9 cellular contexts compared by ENCODE assay signal in genomic region chr12:100234591-100235304, GRCh38. TPM values are rescaled to one million over a fixed set of nuclear protein-coding genes. Genes with fewer than 3 reads are reported as not detected.
DNase-seq lines count a peak whose midpoint lies in the region; ATAC-seq and TF ChIP-seq lines count a peak whose summit lies in the region.
"Had no signal": no experiment of that assay in that cellular context is flagged by ENCODE, and none has a peak within 500 bp of the region (broad histone marks: within the 10 kb centered on the region; RNA-seq: fewer than 3 reads in every experiment).

No MANE protein-coding gene starts in this region.

- no peak for TF ChIP-seq POLR2A in prostate gland (IDR thresholded peaks at IDR 0.05)

- H3K4me3 Mint-ChIP-seq in CD4-positive, alpha-beta T cell: no peak overlapping the region
- H3K4me3 Mint-ChIP-seq in activated CD4-positive, alpha-beta memory T cell treated with anti-CD3 and anti-CD28 coated beads for 36 hours: no peak overlapping the region

- no peak for DNase-seq in CD4-positive, alpha-beta T cell
- peak; percentile 53 for DNase-seq in LoVo (ENCODE audit: low spot score)
- DNase-seq in foreskin keratinocyte: peak in 1 of 2 donors; percentile 24
- DNase-seq in prostate gland (ENCODE audit: low spot score): peak; percentile 17
- DNase-seq in activated CD4-positive, alpha-beta memory T cell treated with anti-CD3 and anti-CD28 coated beads for 36 hours: no peak

- TF ChIP-seq CTCF in CD4-positive, alpha-beta T cell (IDR thresholded peaks at IDR 0.05): peak; percentile 81
- TF ChIP-seq CTCF in foreskin keratinocyte (conservative IDR thresholded peaks at IDR 0.05) (peak; percentile 87), prostate gland (IDR thresholded peaks at IDR 0.05) (peak in 3 of 4 experiments; percentile 57 to 81 (median 73))

- no peak overlapping the region for H3K27ac Mint-ChIP-seq in CD4-positive, alpha-beta T cell
- no peak overlapping the region for H3K27ac Mint-ChIP-seq in activated CD4-positive, alpha-beta memory T cell treated with anti-CD3 and anti-CD28 coated beads for 36 hours

- no peaks in the 10 kb centered on the region for H3K9me3 ChIP-seq in CD4-positive, alpha-beta T cell (ENCODE audit: control insufficient read depth, low read length)
- H3K9me3 ChIP-seq in prostate gland: no peaks in the 10 kb centered on the region

- CTCF ChIA-PET in CD4-positive, alpha-beta T cell (lab: Charles Lee): interaction anchor here (0.9 to 1.5 kb wide), 5 partner anchors 9 to 1089 kb away, joined by 3 to 6 read pairs (median 3); partner anchors contain the start of genes DEPDC4 and SCYL2
- CTCF ChIA-PET in activated CD4-positive, alpha-beta memory T cell treated with anti-CD3 and anti-CD28 coated beads for 36 hours (lab: Charles Lee): interaction anchor here (0.6 to 2.7 kb wide), 15 partner anchors 9 to 1657 kb away, joined by 3 to 18 read pairs (median 5); partner anchors contain the start of gene ACTR6

- H3K4me1 Mint-ChIP-seq in CD4-positive, alpha-beta T cell (ENCODE audit: low read depth): no peaks in the 10 kb centered on the region
- no peaks in the 10 kb centered on the region for H3K4me1 Mint-ChIP-seq in activated CD4-positive, alpha-beta memory T cell treated with anti-CD3 and anti-CD28 coated beads for 36 hours (ENCODE audit: low read depth)

- POLR2A ChIA-PET in CD4-positive, alpha-beta T cell (lab: Charles Lee): interaction anchor here (0.6 kb wide), 1 partner anchor 1323 kb away, joined by 4 read pairs; no protein-coding TSS in a partner anchor
- POLR2A ChIA-PET in activated CD4-positive, alpha-beta memory T cell treated with anti-CD3 and anti-CD28 coated beads for 36 hours (lab: Charles Lee): no interaction called here

- no peaks in the 10 kb centered on the region for H3K36me3 Mint-ChIP-seq in CD4-positive, alpha-beta T cell (ENCODE audit: low read depth)
- H3K36me3 Mint-ChIP-seq in activated CD4-positive, alpha-beta memory T cell treated with anti-CD3 and anti-CD28 coated beads for 36 hours: no peaks in the 10 kb centered on the region

- no peak overlapping the region for H3K4me3 ChIP-seq in prostate gland

- H3K27me3 Mint-ChIP-seq in CD4-positive, alpha-beta T cell: no peaks in the 10 kb centered on the region
- no peaks in the 10 kb centered on the region for H3K27me3 Mint-ChIP-seq in activated CD4-positive, alpha-beta memory T cell treated with anti-CD3 and anti-CD28 coated beads for 36 hours

- peaks cover 10% of the 10 kb centered on the region for H3K4me1 ChIP-seq in foreskin keratinocyte
- H3K4me1 ChIP-seq in prostate gland (replicated peaks): no peaks in the 10 kb centered on the region

- no peaks in the 10 kb centered on the region for H3K27me3 ChIP-seq in CD4-positive, alpha-beta T cell (ENCODE audit: control insufficient read depth, insufficient read depth, low read length)
- H3K27me3 ChIP-seq in foreskin keratinocyte: no peaks in the 10 kb centered on the region
- no peaks in the 10 kb centered on the region for H3K27me3 ChIP-seq in prostate gland (replicated peaks; ENCODE audit: insufficient read depth)

- intact Hi-C loops in CD4-positive, alpha-beta T cell (cut with DNase I, micrococcal nuclease): loop anchor here (2.0 to 10.0 kb wide), 4 partner anchors 320 to 503 kb away; no protein-coding TSS in a partner anchor
- intact Hi-C loops in prostate gland (cut with DNase I): loop anchor here (2.0 to 10.0 kb wide), 2 partner anchors 318 to 500 kb away; no protein-coding TSS in a partner anchor
- intact Hi-C loops in activated CD4-positive, alpha-beta memory T cell treated with anti-CD3 and anti-CD28 coated beads for 36 hours (cut with micrococcal nuclease): loop anchor here (1.0 to 2.0 kb wide), 3 partner anchors 170 to 438 kb away; no protein-coding TSS in a partner anchor

- WGBS in prostate gland: 33% methylated on average over 7 of the region's 7 CpGs

- no peaks in the 10 kb centered on the region for H3K36me3 ChIP-seq in prostate gland

- no peak overlapping the region for H3K27ac ChIP-seq in CD4-positive, alpha-beta T cell (ENCODE audit: low read depth, low read length)
- H3K27ac ChIP-seq in foreskin keratinocyte: no peak overlapping the region
- peak overlapping the region; percentile 39 to 42 for H3K27ac ChIP-seq in prostate gland

- H3K9me3 Mint-ChIP-seq in CD4-positive, alpha-beta T cell: no peaks in the 10 kb centered on the region
- no peaks in the 10 kb centered on the region for H3K9me3 Mint-ChIP-seq in activated CD4-positive, alpha-beta memory T cell treated with anti-CD3 and anti-CD28 coated beads for 36 hours

- ATAC-seq in CD4-positive, alpha-beta T cell (ENCODE audit: poor library complexity): no peak
- ATAC-seq in GM18907 (IDR thresholded peaks at IDR 0.05; ENCODE audit: unreplicated experiment): peak; percentile 62
- ATAC-seq in SK-N-SH treated with all-trans-retinoic acid at 6 μM for 48 hours: peak; percentile 85
- peak; percentile 43 for ATAC-seq in foreskin keratinocyte
- no peak for ATAC-seq in HG02642 (IDR thresholded peaks at IDR 0.05; ENCODE audit: poor library complexity, unreplicated experiment)

TF ChIP-seq in SK-N-SH treated with all-trans-retinoic acid at 6 μM for 48 hours, 23 proteins besides CTCF, POLR2A, EP300 and RAD21 (continues in another document):
- no peak for TF ChIP-seq BACH2 (CRISPR knock-in tag; IDR thresholded peaks at IDR 0.05; ENCODE audit: borderline replicate concordance)
- TF ChIP-seq ARNTL (CRISPR knock-in tag; IDR thresholded peaks at IDR 0.05; ENCODE audit: borderline replicate concordance, low read depth): no peak
- no peak for TF ChIP-seq OSR1 (CRISPR knock-in tag; IDR thresholded peaks at IDR 0.05)
- no peak for TF ChIP-seq RARB (CRISPR knock-in tag; IDR thresholded peaks at IDR 0.05)
- TF ChIP-seq, protein P1, sequence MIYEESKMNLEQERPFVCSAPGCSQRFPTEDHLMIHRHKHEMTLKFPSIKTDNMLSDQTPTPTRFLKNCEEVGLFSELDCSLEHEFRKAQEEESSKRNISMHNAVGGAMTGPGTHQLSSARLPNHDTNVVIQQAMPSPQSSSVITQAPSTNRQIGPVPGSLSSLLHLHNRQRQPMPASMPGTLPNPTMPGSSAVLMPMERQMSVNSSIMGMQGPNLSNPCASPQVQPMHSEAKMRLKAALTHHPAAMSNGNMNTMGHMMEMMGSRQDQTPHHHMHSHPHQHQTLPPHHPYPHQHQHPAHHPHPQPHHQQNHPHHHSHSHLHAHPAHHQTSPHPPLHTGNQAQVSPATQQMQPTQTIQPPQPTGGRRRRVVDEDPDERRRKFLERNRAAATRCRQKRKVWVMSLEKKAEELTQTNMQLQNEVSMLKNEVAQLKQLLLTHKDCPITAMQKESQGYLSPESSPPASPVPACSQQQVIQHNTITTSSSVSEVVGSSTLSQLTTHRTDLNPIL (CRISPR knock-in tag; IDR thresholded peaks at IDR 0.05; ENCODE audit: low read depth): no peak
- no peak for TF ChIP-seq ZNF565 (CRISPR knock-in tag; conservative IDR thresholded peaks at IDR 0.05; ENCODE audit: low read depth)
- no peak for TF ChIP-seq TCF4 (CRISPR knock-in tag; IDR thresholded peaks at IDR 0.05; ENCODE audit: borderline replicate concordance)
- no peak for TF ChIP-seq TSHZ2 (CRISPR knock-in tag; IDR thresholded peaks at IDR 0.05)
- TF ChIP-seq SNAI2 (CRISPR knock-in tag; IDR thresholded peaks at IDR 0.05): no peak
- no peak for TF ChIP-seq ISL1 (CRISPR knock-in tag; IDR thresholded peaks at IDR 0.05)
- TF ChIP-seq ZNF8 (CRISPR knock-in tag; IDR thresholded peaks at IDR 0.05): no peak

RNA-seq across cellular contexts. Expression of gene DEPDC4, which starts 32.1 kb away (rescaled TPM):
- total RNA-seq in CD4-positive, alpha-beta T cell: under 1 TPM; 0.27 to 0.50 TPM
- total RNA-seq in foreskin keratinocyte: 1.3 and 2.5 TPM in 2 replicates
- 0.97 and 1.7 TPM in 2 replicates for polyA plus RNA-seq in foreskin keratinocyte
- total RNA-seq in prostate gland: 10 to 100 TPM in 1 of 2 donors, 1 to 10 TPM in 1; 5.5 to 18.0 TPM
- total RNA-seq in activated CD4-positive, alpha-beta memory T cell treated with anti-CD3 and anti-CD28 coated beads for 36 hours: 1 to 10 TPM; 2.4 to 3.5 TPM
- total RNA-seq: mononuclear cell had no signal

RNA-seq across cellular contexts. Expression of gene SCYL2, which starts 32.2 kb away (rescaled TPM):
- total RNA-seq in CD4-positive, alpha-beta T cell: 10 to 100 TPM; 37.5 to 40.8 TPM
- 41.2 and 41.8 TPM in 2 replicates for total RNA-seq in foreskin keratinocyte
- 7.5 and 8.9 TPM in 2 replicates for polyA plus RNA-seq in foreskin keratinocyte
- 10 to 100 TPM; 54.4 to 63.7 TPM for total RNA-seq in prostate gland
- 10 to 100 TPM; 24.5 to 26.7 TPM for total RNA-seq in activated CD4-positive, alpha-beta memory T cell treated with anti-CD3 and anti-CD28 coated beads for 36 hours

RNA-seq across cellular contexts. Expression of gene ACTR6, which starts 34.1 kb away (rescaled TPM):
- 10 to 100 TPM; 21.3 to 21.8 TPM for total RNA-seq in CD4-positive, alpha-beta T cell
- total RNA-seq in foreskin keratinocyte: 17.5 and 20.5 TPM in 2 replicates
- polyA plus RNA-seq in foreskin keratinocyte: 13.2 and 13.9 TPM in 2 replicates
- 10 to 100 TPM; 10.3 to 32.6 TPM for total RNA-seq in prostate gland
- total RNA-seq in activated CD4-positive, alpha-beta memory T cell treated with anti-CD3 and anti-CD28 coated beads for 36 hours: 10 to 100 TPM; 58.3 to 60.3 TPM

Comparison
In these comparisons a context has a peak if more than half of its experiments do, and no peak if none do; other contexts are left out.
1. ATAC-seq: peak in GM18907 (single experiment), SK-N-SH treated with all-trans-retinoic acid at 6 μM for 48 hours (single experiment) and foreskin keratinocyte (single experiment); none in CD4-positive, alpha-beta T cell (single experiment) and HG02642 (single experiment).
2. DNase-seq: peak in LoVo (single experiment) and prostate gland (single experiment); none in CD4-positive, alpha-beta T cell (0 of 10) and activated CD4-positive, alpha-beta memory T cell treated with anti-CD3 and anti-CD28 coated beads for 36 hours (single experiment).
3. H3K27ac ChIP-seq: peak in prostate gland (2 of 2); none in CD4-positive, alpha-beta T cell (single experiment) and foreskin keratinocyte (single experiment).
4. Peak in every context shown above with its lines, with median percentiles within 50 percentile points of each other: CTCF ChIP-seq.